ENCODE assay signal across 21 cellular contexts in the genomic region with DNA sequence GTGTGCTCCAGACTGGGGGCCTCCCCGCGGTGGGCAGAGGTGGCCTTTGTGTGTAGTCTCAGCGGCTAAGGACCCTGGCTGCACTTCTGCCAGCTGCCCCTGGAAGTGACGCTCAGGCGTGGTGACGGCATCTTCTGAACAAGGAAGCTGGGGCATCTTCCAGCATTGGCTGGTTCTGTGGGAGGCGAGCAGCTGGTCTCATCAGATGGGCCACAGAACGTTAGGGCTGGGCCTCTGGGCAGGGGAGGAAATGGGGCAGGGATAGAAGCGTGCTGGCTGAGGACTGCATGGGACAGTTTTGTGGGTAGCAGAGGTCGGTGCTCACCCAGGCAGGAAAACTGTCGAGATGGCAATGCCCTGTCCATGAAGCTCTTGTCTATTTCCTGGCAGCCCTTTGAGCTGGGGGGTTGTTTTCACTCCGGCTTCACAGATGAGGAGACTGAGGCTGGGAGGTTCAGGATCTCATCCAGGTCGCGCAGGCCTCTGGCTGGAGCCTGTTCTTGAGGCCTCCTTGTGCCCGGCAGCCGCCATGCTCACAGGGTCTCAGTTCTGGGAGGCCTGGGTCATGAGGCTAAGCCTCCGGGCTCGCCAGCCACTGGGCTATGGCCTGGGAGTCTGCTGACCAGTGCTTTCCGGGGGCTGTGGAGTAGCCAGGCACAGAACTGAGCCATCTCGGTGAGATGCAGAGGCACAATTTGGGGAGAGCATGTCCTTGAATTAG. TPM values are rescaled to one million over a fixed set of nuclear protein-coding genes. Genes with fewer than 3 reads are reported as not detected.
DNase-seq lines count a peak whose midpoint lies in the region; ATAC-seq, FAIRE-seq and TF ChIP-seq lines count a peak whose summit lies in the region.
"Had no signal": no experiment of that assay in that cellular context is flagged by ENCODE, and none has a peak within 500 bp of the region (broad histone marks: within the 10 kb centered on the region; RNA-seq: fewer than 3 reads in every experiment).

No MANE protein-coding gene starts in this region.

- H3K4me3 Mint-ChIP-seq in stimulated activated memory B cell treated with anti-CD40 and anti-IgM and Interleukin-4, amounts not matched to agents 10 μg/mL and 1 μg/mL and 100 μg/mL, for 72 hours, result no peak overlapping the region
- H3K4me3 Mint-ChIP-seq: activated CD4-positive, alpha-beta T cell treated with anti-CD3 and anti-CD28 coated beads, Interleukin-2, amount 10 ng/mL, durations not matched to agents 7 days and 5 days; T-cell had no signal

- H3K27me3 Mint-ChIP-seq in stimulated activated memory B cell treated with anti-CD40 and anti-IgM and Interleukin-4, amounts not matched to agents 10 μg/mL and 1 μg/mL and 100 μg/mL, for 72 hours, result no peaks in the 10 kb centered on the region
- H3K27me3 Mint-ChIP-seq: activated CD4-positive, alpha-beta T cell treated with anti-CD3 and anti-CD28 coated beads, Interleukin-2, amount 10 ng/mL, durations not matched to agents 7 days and 5 days; T-cell had no signal

- no peak for TF ChIP-seq CTCF in right lobe of liver (IDR thresholded peaks at IDR 0.05)
- no peak for TF ChIP-seq CTCF in GM13977 (IDR thresholded peaks at IDR 0.05; ENCODE audit: extremely low read depth, insufficient read depth, missing control alignments)

- H3K27ac Mint-ChIP-seq in stimulated activated memory B cell treated with anti-CD40 and anti-IgM and Interleukin-4, amounts not matched to agents 10 μg/mL and 1 μg/mL and 100 μg/mL, for 72 hours, result peak overlapping the region; percentile 94
- H3K27ac Mint-ChIP-seq: T-cell had no signal

- TF ChIP-seq POLR2A in GM12891 (IDR thresholded peaks at IDR 0.05; ENCODE audit: low read depth, low read length) (peak; percentile 24; the same call in 1 of the 2 replicates), right lobe of liver (IDR thresholded peaks at IDR 0.05) (no peak)

- 53% methylated on average over 3 of the region's 20 CpGs for WGBS in right lobe of liver (ENCODE audit: insufficient coverage, low coverage, low lambda C conversion rate, missing lambda C conversion rate)

- H3K36me3 Mint-ChIP-seq in stimulated activated memory B cell treated with anti-CD40 and anti-IgM and Interleukin-4, amounts not matched to agents 10 μg/mL and 1 μg/mL and 100 μg/mL, for 72 hours, result peaks cover 95% of the 10 kb centered on the region

- DNase-seq in GM12891 (ENCODE audit: insufficient read length, low spot score), result no peak
- peak; percentile 41 to 47 for DNase-seq in SJCRH30
- DNase-seq in right lobe of liver, result peak in 1 of 3 donors; percentile 53
- no peak for DNase-seq in kidney tubule cell (ENCODE audit: low spot score)
- DNase-seq in A172 (ENCODE audit: low spot score), result no peak
- no peak for DNase-seq in GM13977 (ENCODE audit: low spot score)
- DNase-seq: activated CD4-positive, alpha-beta T cell treated with anti-CD3 and anti-CD28 coated beads, Interleukin-2, amount 10 ng/mL, durations not matched to agents 7 days and 5 days; activated CD8-positive, alpha-beta memory T cell treated with anti-CD3 and anti-CD28 coated beads, Interleukin-2, amount 50 U/mL, for 48 hours; activated gamma-delta T cell treated with Interleukin-2 at 50 U/mL for 16 hours; caudate nucleus; foreskin melanocyte; hypothalamus; islet precursor cell; right cardiac atrium; SHP77 treated with DMSO at 0.1 percent for 48 hours; T-cell; tibial artery had no signal

- intact Hi-C loops in right lobe of liver (cut with DNase I), result no loop called here

- no peak for ATAC-seq in right lobe of liver
- no peak for ATAC-seq in stimulated activated memory B cell treated with anti-CD40 and anti-IgM and Interleukin-4, amounts not matched to agents 10 μg/mL and 1 μg/mL and 100 μg/mL, for 72 hours
- ATAC-seq: T-cell had no signal

- in situ Hi-C loops in GM13977 (cut with MboI; ENCODE audit: low pct_unique_long_range_greater_than_20kb, low sequenced_read_pairs, unreplicated experiment), result no loop called here

- no peaks in the 10 kb centered on the region for H3K27me3 ChIP-seq in SJCRH30
- no peaks in the 10 kb centered on the region for H3K27me3 ChIP-seq in right lobe of liver

- no peaks in the 10 kb centered on the region for H3K36me3 ChIP-seq in SJCRH30
- peaks cover 0 to 30% (median 9%) of the 10 kb centered on the region in 4 donors for H3K36me3 ChIP-seq in right lobe of liver
- H3K36me3 ChIP-seq: tibial artery had no signal

- no peak overlapping the region for H3K27ac ChIP-seq in SJCRH30
- peak overlapping the region in 2 of 3 donors; percentile 82 to 93 for H3K27ac ChIP-seq in right lobe of liver
- H3K27ac ChIP-seq: tibial artery had no signal

- H3K4me1 ChIP-seq in SJCRH30, result peaks cover 10% of the 10 kb centered on the region; the same call in 1 of the 2 replicates
- peaks cover 0 to 33% (median 6%) of the 10 kb centered on the region in 4 donors for H3K4me1 ChIP-seq in right lobe of liver
- H3K4me1 ChIP-seq: tibial artery had no signal

- H3K4me3 ChIP-seq in SJCRH30 (no peak overlapping the region), right lobe of liver (no peak overlapping the region)
- H3K4me3 ChIP-seq: lung, tibial artery had no signal

- no peak for FAIRE-seq in GM12891 (lab: Jason Lieb, UNC)
- FAIRE-seq: TTC549 had no signal

- peaks cover 91% of the 10 kb centered on the region for H3K4me1 Mint-ChIP-seq in stimulated activated memory B cell treated with anti-CD40 and anti-IgM and Interleukin-4, amounts not matched to agents 10 μg/mL and 1 μg/mL and 100 μg/mL, for 72 hours

- no peaks in the 10 kb centered on the region for H3K9me3 Mint-ChIP-seq in stimulated activated memory B cell treated with anti-CD40 and anti-IgM and Interleukin-4, amounts not matched to agents 10 μg/mL and 1 μg/mL and 100 μg/mL, for 72 hours
- H3K9me3 Mint-ChIP-seq: activated CD4-positive, alpha-beta T cell treated with anti-CD3 and anti-CD28 coated beads, Interleukin-2, amount 10 ng/mL, durations not matched to agents 7 days and 5 days; T-cell had no signal

- no peaks in the 10 kb centered on the region for H3K9me3 ChIP-seq in SJCRH30 (replicated peaks)
- no peaks in the 10 kb centered on the region for H3K9me3 ChIP-seq in right lobe of liver
- H3K9me3 ChIP-seq: tibial artery had no signal

TF ChIP-seq in GM12891, 5 proteins besides CTCF, POLR2A, EP300 and RAD21:
- TF ChIP-seq SPI1 (IDR thresholded peaks at IDR 0.05; ENCODE audit: low read depth, low read length) (no peak), PAX5 (IDR thresholded peaks at IDR 0.05; ENCODE audit: insufficient read depth, low read length, severe bottlenecking) (no peak), TAF1 (IDR thresholded peaks at IDR 0.05; ENCODE audit: low read depth, low read length) (no peak), POLR2AphosphoS5 (IDR thresholded peaks at IDR 0.05; ENCODE audit: low read depth, low read length) (peak; percentile 76; the same call in 1 of the 2 replicates), POU2F2 (IDR thresholded peaks at IDR 0.05; ENCODE audit: low read depth, low read length) (no peak)

RNA-seq across cellular contexts. Expression of a gene that starts 16.3 kb away (rescaled TPM):
- polyA plus RNA-seq in GM12891 (2012; ENCODE audit: low read depth, missing spikeins), result 111 TPM
- not detected in 2 replicates for total RNA-seq in SJCRH30 (2014; rRNA removed; shearing (Covaris generic))
- 10 to 100 TPM in 5 of 6 experiments, 1 to 10 TPM in 1; 4.8 to 19.6 (median 14.6) TPM for total RNA-seq in right lobe of liver
- 0.05 and 0.12 TPM in 2 replicates for total RNA-seq in A172 (2014; rRNA removed; shearing (Covaris generic))
- total RNA-seq: MCF 10A had no signal

Comparison
In these comparisons a context has a peak if more than half of its experiments do, and no peak if none do; other contexts are left out.
1. DNase-seq: peak in SJCRH30 (2 of 2); none in GM12891 (single experiment), kidney tubule cell (single experiment), A172 (single experiment) and GM13977 (single experiment).